8 cellular contexts compared by ENCODE assay signal in the genomic region with DNA sequence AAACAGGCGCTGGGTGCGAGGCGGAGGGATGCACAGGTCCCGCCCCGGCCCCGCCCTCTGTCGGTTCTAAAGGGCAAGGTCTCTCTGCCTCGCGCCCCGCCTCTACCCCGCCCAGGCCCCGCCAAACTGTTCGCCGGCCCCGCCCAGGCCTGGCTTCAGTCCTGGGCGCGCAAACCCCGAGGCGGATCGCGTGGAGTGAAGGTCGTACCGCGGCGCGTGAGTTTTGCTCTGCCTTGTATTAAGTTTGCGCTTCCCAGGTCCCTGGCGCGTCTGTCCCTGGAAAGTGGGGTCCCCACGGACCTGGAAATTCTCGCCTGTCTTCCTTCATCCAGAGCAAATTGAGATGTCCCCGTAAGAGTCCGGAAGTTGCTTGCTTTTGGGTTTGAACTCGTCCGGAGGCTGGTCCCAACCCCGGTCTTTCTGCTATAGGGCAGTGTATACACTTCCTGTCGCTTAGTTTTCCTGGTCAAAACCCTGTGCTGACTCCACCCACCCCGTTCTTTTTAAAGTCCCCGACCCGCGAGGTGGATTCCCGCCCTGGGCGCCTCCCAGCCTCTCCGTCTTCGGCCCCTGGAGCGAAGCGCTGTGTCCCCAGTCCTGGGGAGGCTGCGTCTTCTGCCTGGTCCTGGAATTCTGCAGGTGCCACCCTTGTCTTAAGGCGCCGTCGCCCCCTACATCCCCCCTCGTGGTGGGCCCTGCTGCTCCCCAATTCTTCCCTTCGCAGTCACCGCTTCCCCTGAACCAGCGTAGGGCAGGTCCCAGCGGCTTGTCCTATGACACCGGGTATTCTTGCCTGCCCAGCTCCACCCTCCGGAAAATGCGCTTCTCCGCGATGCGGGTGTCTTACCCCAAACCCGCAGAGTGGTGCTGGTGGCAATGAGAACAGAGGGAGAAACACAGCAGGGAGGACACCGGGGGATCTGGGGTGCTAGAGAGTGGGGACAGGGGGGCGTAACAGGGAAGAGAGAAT.
A peak's percentile ranks its signal among the peaks of the same experiment; 100 is the strongest.
DNase-seq lines count a peak whose midpoint lies in the region; ATAC-seq lines count a peak whose summit lies in the region.

No MANE protein-coding gene starts in this region.

- peak; percentile 89 for DNase-seq in activated CD4-positive, alpha-beta T cell treated with anti-CD3 and anti-CD28 coated beads for 24 hours (ENCODE audit: low read depth in 2 of 2)
- DNase-seq in cerebellar cortex (ENCODE audit: low spot score) (peak; percentile 89), kidney tubule cell (ENCODE audit: low spot score) (peak; percentile 70), DMS153 treated with DMSO at 0.1 percent for 48 hours (lab: John Stamatoyannopoulos, UW; ENCODE audit: unreplicated experiment) (no peak), NOMO-1 (lab: John Stamatoyannopoulos, UW; ENCODE audit: unreplicated experiment in 2 of 2) (no peak)
- peak; percentile 83 to 92 for DNase-seq in stimulated activated CD4-positive, alpha-beta T cell treated with anti-CD3 and anti-CD28 coated beads, Interleukin-15, amount 100 ng/mL, for 48 hours (ENCODE audit: low read depth in 2 of 2)

- ATAC-seq in GM18909 (IDR thresholded peaks at IDR 0.05; ENCODE audit: poor library complexity, unreplicated experiment) (peak; percentile 84), HG03175 (IDR thresholded peaks at IDR 0.05; ENCODE audit: unreplicated experiment) (peak; percentile 83)

Comparison
In these comparisons a context has a peak if more than half of its experiments do, and no peak if none do; other contexts are left out.
1. DNase-seq: peak in activated CD4-positive, alpha-beta T cell treated with anti-CD3 and anti-CD28 coated beads for 24 hours (2 of 2), cerebellar cortex (single experiment), kidney tubule cell (single experiment) and stimulated activated CD4-positive, alpha-beta T cell treated with anti-CD3 and anti-CD28 coated beads, Interleukin-15, amount 100 ng/mL, for 48 hours (2 of 2); none in DMS153 treated with DMSO at 0.1 percent for 48 hours (single experiment) and NOMO-1 (0 of 2).